8 cellular contexts compared by ENCODE assay signal in genomic region chr11:18527512-18527911, GRCh38. TPM values are rescaled to one million over a fixed set of nuclear protein-coding genes. Genes with fewer than 3 reads are reported as not detected.
DNase-seq lines count a peak whose midpoint lies in the region; ATAC-seq and TF ChIP-seq lines count a peak whose summit lies in the region.

No MANE protein-coding gene starts in this region.

- H3K4me2 ChIP-seq in parathyroid adenoma (ENCODE audit: low read length), result peak overlapping the region; percentile 81

- H3K9ac ChIP-seq in parathyroid adenoma, result no peak overlapping the region

- H3K36me3 ChIP-seq in parathyroid adenoma (ENCODE audit: control insufficient read depth, insufficient read depth, low read length), result no peaks in the 10 kb centered on the region

- peak; percentile 47 for DNase-seq in AG08395 (ENCODE audit: low spot score)
- DNase-seq in HCEC 1CT, result peak; percentile 59
- DNase-seq in T-helper 17 cell, result no peak
- DNase-seq in fibroblast of peridontal ligament (ENCODE audit: extremely low read depth), result peak; percentile 35
- no peak for DNase-seq in NCI-H1417 (lab: John Stamatoyannopoulos, UW)

- peaks cover 18% of the 10 kb centered on the region for H3K79me2 ChIP-seq in parathyroid adenoma

- peak overlapping the region; percentile 94 for H3K27ac ChIP-seq in parathyroid adenoma

- H3K9me3 ChIP-seq in T-helper 17 cell (ENCODE audit: control insufficient read depth, low read length, poor library complexity, severe bottlenecking), result no peaks in the 10 kb centered on the region
- H3K9me3 ChIP-seq in parathyroid adenoma (ENCODE audit: control insufficient read depth, low read length), result no peaks in the 10 kb centered on the region

- peak overlapping the region; percentile 94 for H2AFZ ChIP-seq in parathyroid adenoma

- no peaks in the 10 kb centered on the region for H3K27me3 Mint-ChIP-seq in T-helper 17 cell

- peaks cover 10% of the 10 kb centered on the region for H3K36me3 Mint-ChIP-seq in T-helper 17 cell (ENCODE audit: low read depth)

- ATAC-seq in T-helper 17 cell (no peak), GM21423 (IDR thresholded peaks at IDR 0.05; ENCODE audit: unreplicated experiment) (no peak), GM18909 (IDR thresholded peaks at IDR 0.05; ENCODE audit: poor library complexity, unreplicated experiment) (no peak)

- H3K4me1 ChIP-seq in parathyroid adenoma, result no peaks in the 10 kb centered on the region

- TF ChIP-seq CTCF in parathyroid adenoma (IDR thresholded peaks at IDR 0.05), result no peak

- peaks cover 30% of the 10 kb centered on the region for H3K4me1 Mint-ChIP-seq in T-helper 17 cell

- H3K27ac Mint-ChIP-seq in T-helper 17 cell, result peak overlapping the region; percentile 100

- peak overlapping the region; percentile 97 for H3K4me3 Mint-ChIP-seq in T-helper 17 cell

- peak overlapping the region; percentile 89 for H3K4me3 ChIP-seq in parathyroid adenoma (ENCODE audit: low read depth, low read length)

- no peaks in the 10 kb centered on the region for H3K27me3 ChIP-seq in parathyroid adenoma (ENCODE audit: control insufficient read depth, insufficient read depth, low read length)

RNA-seq across cellular contexts. Expression of gene TSG101, which starts 0.8 kb away (rescaled TPM):
- 10 to 100 TPM; 15.8 to 15.9 TPM for total RNA-seq in T-helper 17 cell

Comparison
In these comparisons a context has a peak if more than half of its experiments do, and no peak if none do; other contexts are left out.
1. DNase-seq: peak in AG08395 (single experiment), HCEC 1CT (single experiment) and fibroblast of peridontal ligament (single experiment); none in T-helper 17 cell (0 of 3) and NCI-H1417 (0 of 3).